ENCODE assay signal across 9 cellular contexts in the genomic region with DNA sequence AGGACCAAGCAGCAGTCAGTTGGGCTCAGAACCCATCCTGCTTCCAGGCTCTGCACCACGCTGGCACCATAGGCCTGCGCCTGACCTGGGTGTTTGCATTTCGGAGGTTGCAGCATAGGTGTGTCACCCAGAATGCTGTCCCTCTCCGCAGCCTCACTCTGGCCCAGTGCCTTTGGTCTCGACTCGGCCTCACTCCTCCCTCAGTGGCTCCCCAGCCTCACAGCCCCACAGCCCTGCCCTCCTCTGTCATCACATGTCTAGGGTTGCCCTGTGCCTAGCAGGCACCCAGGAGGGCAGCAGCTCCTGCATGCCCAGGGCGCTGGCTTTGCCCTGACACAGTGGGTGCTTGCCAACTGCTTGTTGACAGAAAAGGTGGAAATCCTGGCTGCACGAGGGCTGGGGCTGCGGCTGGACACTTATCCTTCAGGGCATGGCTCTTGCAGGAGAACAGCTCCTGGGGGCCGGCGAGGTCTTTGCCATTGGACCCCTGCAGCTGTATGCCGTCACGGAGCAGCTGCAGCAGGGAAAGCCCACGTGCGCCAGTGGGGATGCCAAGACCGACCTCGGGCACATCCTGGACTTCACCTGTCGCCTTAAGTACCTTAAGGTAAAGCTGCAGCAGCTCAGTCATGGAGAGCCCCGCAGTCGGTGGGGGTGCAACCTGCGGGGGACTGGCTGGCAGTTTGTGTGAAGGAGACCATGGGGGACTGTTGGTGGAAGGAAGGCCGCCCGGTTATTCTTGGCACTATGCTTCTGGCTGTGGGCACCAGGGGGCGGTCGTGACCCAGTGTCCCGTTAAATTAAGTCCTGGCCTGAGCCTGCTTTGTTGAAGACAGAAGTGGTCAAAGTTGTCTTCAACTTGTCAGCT. TPM values are rescaled to one million over a fixed set of nuclear protein-coding genes. Genes with fewer than 3 reads are reported as not detected.
DNase-seq lines count a peak whose midpoint lies in the region; ATAC-seq and TF ChIP-seq lines count a peak whose summit lies in the region.
"Had no signal": no experiment of that assay in that cellular context is flagged by ENCODE, and none has a peak within 500 bp of the region (broad histone marks: within the 10 kb centered on the region; RNA-seq: fewer than 3 reads in every experiment).

No MANE protein-coding gene starts in this region.

- no peak for TF ChIP-seq POLR2A in esophagus muscularis mucosa (IDR thresholded peaks at IDR 0.05; ENCODE audit: low read depth)

- no peaks in the 10 kb centered on the region for H3K9me3 Mint-ChIP-seq in nephron
- H3K9me3 Mint-ChIP-seq: activated naive CD4-positive, alpha-beta T cell treated with anti-CD3 and anti-CD28 coated beads, Interleukin-2, amount 50 U/mL, for 24 hours had no signal

- no peak for TF ChIP-seq EP300 in esophagus muscularis mucosa (IDR thresholded peaks at IDR 0.05)

- H3K4me1 ChIP-seq in esophagus muscularis mucosa: peaks cover 32 to 64% (median 50%) of the 10 kb centered on the region in 4 donors

- WGBS in esophagus muscularis mucosa: 68% methylated on average over 22 of the region's 26 CpGs

- H3K4me1 Mint-ChIP-seq in nephron: peaks cover 8% of the 10 kb centered on the region

- H3K27ac ChIP-seq in 22Rv1 (no peak overlapping the region), esophagus muscularis mucosa (replicated peaks in 1 of 4) (peak overlapping the region in 1 of 4 donors; percentile 3)

- peaks cover 56% of the 10 kb centered on the region for H3K36me3 Mint-ChIP-seq in nephron (ENCODE audit: low read depth)
- H3K36me3 Mint-ChIP-seq: activated naive CD4-positive, alpha-beta T cell treated with anti-CD3 and anti-CD28 coated beads, Interleukin-2, amount 50 U/mL, for 24 hours had no signal

- intact Hi-C loops in esophagus muscularis mucosa (cut with DNase I): loop anchor here (5.0 to 10.0 kb wide), 2 partner anchors 61 to 213 kb away; a partner anchor contains a TSS

- H3K27me3 ChIP-seq in esophagus muscularis mucosa: no peaks in the 10 kb centered on the region

- no peak overlapping the region for H3K4me3 Mint-ChIP-seq in nephron
- H3K4me3 Mint-ChIP-seq: activated naive CD4-positive, alpha-beta T cell treated with anti-CD3 and anti-CD28 coated beads, Interleukin-2, amount 50 U/mL, for 24 hours had no signal

- TF ChIP-seq CTCF in 22Rv1 (IDR thresholded peaks at IDR 0.05) (peak; percentile 84), GM13977 (IDR thresholded peaks at IDR 0.05; ENCODE audit: extremely low read depth, insufficient read depth, missing control alignments) (peak; percentile 75), esophagus muscularis mucosa (IDR thresholded peaks at IDR 0.05) (peak; percentile 63 to 84 (median 65)), nephron (IDR thresholded peaks at IDR 0.05; ENCODE audit: unreplicated experiment in 3 of 3) (peak; percentile 46 to 51 (median 47))

- in situ Hi-C loops in GM13977 (cut with MboI; ENCODE audit: low pct_unique_long_range_greater_than_20kb, low sequenced_read_pairs, unreplicated experiment): no loop called here

- no peaks in the 10 kb centered on the region for H3K27me3 Mint-ChIP-seq in nephron (ENCODE audit: low read depth)
- H3K27me3 Mint-ChIP-seq: activated naive CD4-positive, alpha-beta T cell treated with anti-CD3 and anti-CD28 coated beads, Interleukin-2, amount 50 U/mL, for 24 hours had no signal

- H3K27ac Mint-ChIP-seq in nephron: no peak overlapping the region
- H3K27ac Mint-ChIP-seq: activated naive CD4-positive, alpha-beta T cell treated with anti-CD3 and anti-CD28 coated beads, Interleukin-2, amount 50 U/mL, for 24 hours had no signal

- peaks cover 42 to 72% (median 62%) of the 10 kb centered on the region in 4 donors for H3K36me3 ChIP-seq in esophagus muscularis mucosa

- DNase-seq in GM13977 (ENCODE audit: low spot score): no peak
- DNase-seq in T1000 (lab: John Stamatoyannopoulos, UW): peak; percentile 16
- DNase-seq in esophagus muscularis mucosa (ENCODE audit: extremely low spot score): no peak
- no peak for DNase-seq in SHP77 (lab: John Stamatoyannopoulos, UW)
- DNase-seq in NCI-H2029 (lab: John Stamatoyannopoulos, UW): no peak

- H3K9me3 ChIP-seq in esophagus muscularis mucosa: no peaks in the 10 kb centered on the region

- ATAC-seq in GM21526 (IDR thresholded peaks at IDR 0.05; ENCODE audit: low FRiP score, unreplicated experiment): no peak

- no peak overlapping the region for H3K4me3 ChIP-seq in esophagus muscularis mucosa

RNA-seq across cellular contexts. Expression of a gene that starts 16.2 kb away (rescaled TPM):
- 100 to 1,000 TPM in 2 of 4 donors, 10 to 100 TPM in 2; 71.9 to 110 (median 88.0) TPM for total RNA-seq in esophagus muscularis mucosa

RNA-seq across cellular contexts. Expression of a gene that starts 17.8 kb away (rescaled TPM):
- 1 to 10 TPM in 3 of 4 donors, not detected in 1; 1.2 to 7.1 (median 4.0) TPM for total RNA-seq in esophagus muscularis mucosa

RNA-seq across cellular contexts. Expression of a gene that starts 23.5 kb away (rescaled TPM):
- total RNA-seq in esophagus muscularis mucosa: 100 to 1,000 TPM; 101 to 127 (median 118) TPM

RNA-seq across cellular contexts. Expression of a gene that starts 26.7 kb away (rescaled TPM):
- total RNA-seq in esophagus muscularis mucosa: 10 to 100 TPM in 3 of 4 donors, 1 to 10 TPM in 1; 7.1 to 39.2 (median 22.2) TPM
